Comparison of ENCODE assay signal across 9 cellular contexts in the genomic region with DNA sequence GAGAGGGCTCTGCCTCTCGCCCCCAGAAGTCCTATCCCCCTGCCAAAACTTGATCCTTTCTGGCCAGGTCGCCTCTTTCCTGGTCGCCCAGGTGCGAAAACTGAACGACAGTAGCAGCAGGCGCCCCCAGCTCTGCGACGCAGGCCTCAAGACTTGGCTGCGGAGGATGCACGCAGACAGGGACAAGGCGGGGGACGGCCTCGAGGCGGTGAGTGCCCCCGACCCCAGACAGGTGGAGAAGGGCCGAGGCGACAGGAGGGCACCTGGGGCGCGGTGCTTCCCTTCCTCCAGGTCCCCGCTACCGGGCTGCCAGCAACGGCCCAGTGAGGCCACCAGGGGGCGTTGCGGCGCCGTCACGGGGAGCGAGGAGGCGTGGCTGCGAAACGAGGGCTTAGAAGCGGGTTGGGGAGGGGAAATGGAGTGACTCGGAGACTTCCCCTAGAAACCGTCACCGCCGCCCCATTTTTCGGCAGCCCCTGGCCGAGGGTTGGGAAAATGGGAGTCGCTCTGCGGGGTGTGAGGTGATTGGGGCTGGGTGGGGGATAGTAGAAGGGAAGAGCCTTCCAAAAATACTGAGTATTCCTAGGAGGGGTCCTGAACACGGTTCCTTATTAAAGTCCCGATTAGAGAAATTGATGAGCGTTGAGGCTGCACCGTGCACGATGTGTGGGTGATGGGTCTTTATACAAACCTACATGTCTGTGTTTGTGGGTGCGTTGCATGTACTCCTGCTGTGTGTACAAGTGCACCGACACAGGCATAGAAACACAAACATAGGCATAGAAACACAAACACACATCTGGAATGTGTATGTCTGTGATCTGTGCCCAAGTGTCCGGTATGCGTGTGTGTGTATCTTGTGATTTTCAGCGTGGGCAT. TPM values are rescaled to one million over a fixed set of nuclear protein-coding genes. Genes with fewer than 3 reads are reported as not detected.
DNase-seq lines count a peak whose midpoint lies in the region; ATAC-seq lines count a peak whose summit lies in the region.
"Had no signal": no experiment of that assay in that cellular context is flagged by ENCODE, and none has a peak within 500 bp of the region (broad histone marks: within the 10 kb centered on the region; RNA-seq: fewer than 3 reads in every experiment).

No MANE protein-coding gene starts in this region.

- H3K36me3 Mint-ChIP-seq in activated naive CD8-positive, alpha-beta T cell treated with anti-CD3 and anti-CD28 coated beads, Interleukin-2, amount 10 ng/mL, durations not matched to agents 7 days and 5 days, result no peaks in the 10 kb centered on the region

- peak; percentile 75 for DNase-seq in G401 (ENCODE audit: low spot score)
- peak; percentile 69 for DNase-seq in NCI-H128 (lab: John Stamatoyannopoulos, UW; ENCODE audit: unreplicated experiment)
- DNase-seq in SW480 (ENCODE audit: low spot score), result peak; percentile 78
- DNase-seq in activated naive CD8-positive, alpha-beta T cell treated with anti-CD3 and anti-CD28 coated beads, Interleukin-2, amount 10 ng/mL, durations not matched to agents 7 days and 5 days, result peak; percentile 96
- peak; percentile 81 for DNase-seq in left ventricle myocardium superior

- peak overlapping the region; percentile 47 for H3K27ac Mint-ChIP-seq in activated naive CD8-positive, alpha-beta T cell treated with anti-CD3 and anti-CD28 coated beads, Interleukin-2, amount 10 ng/mL, durations not matched to agents 7 days and 5 days

- peak overlapping the region; percentile 33 for H3K4me3 ChIP-seq in rectal smooth muscle tissue (ENCODE audit: low read length)

- POLR2A ChIA-PET in activated naive CD8-positive, alpha-beta T cell treated with anti-CD3 and anti-CD28 coated beads, Interleukin-2, amount 10 ng/mL, durations not matched to agents 7 days and 5 days (lab: Charles Lee), result no interaction called here

- H3K27me3 Mint-ChIP-seq in activated naive CD8-positive, alpha-beta T cell treated with anti-CD3 and anti-CD28 coated beads, Interleukin-2, amount 10 ng/mL, durations not matched to agents 7 days and 5 days, result peaks cover 47% of the 10 kb centered on the region

- H3K4me1 Mint-ChIP-seq in activated naive CD8-positive, alpha-beta T cell treated with anti-CD3 and anti-CD28 coated beads, Interleukin-2, amount 10 ng/mL, durations not matched to agents 7 days and 5 days, result peaks cover 9% of the 10 kb centered on the region

- ATAC-seq in HG02588 (IDR thresholded peaks at IDR 0.05; ENCODE audit: unreplicated experiment) (peak; percentile 69), left ventricle myocardium superior (peak; percentile 94), HG02981 (IDR thresholded peaks at IDR 0.05; ENCODE audit: unreplicated experiment) (no peak)
- ATAC-seq in activated naive CD8-positive, alpha-beta T cell treated with anti-CD3 and anti-CD28 coated beads, Interleukin-2, amount 10 ng/mL, durations not matched to agents 7 days and 5 days (ENCODE audit: low read depth), result peak; percentile 93

- no peak overlapping the region for H3K27ac ChIP-seq in rectal smooth muscle tissue (ENCODE audit: low read depth, low read length)
- H3K27ac ChIP-seq: skin epidermis had no signal

- intact Hi-C loops in left ventricle myocardium superior (cut with micrococcal nuclease), result loop anchor here (5.0 kb wide), 1 partner anchor 106 kb away; no protein-coding TSS in a partner anchor

- no peaks in the 10 kb centered on the region for H3K36me3 ChIP-seq in rectal smooth muscle tissue (ENCODE audit: control insufficient read depth, insufficient read depth, low read length)

- H3K27me3 ChIP-seq in rectal smooth muscle tissue (ENCODE audit: control insufficient read depth, insufficient read depth, low read length), result peaks cover 9% of the 10 kb centered on the region

- in situ Hi-C loops in G401 (cut with HindIII; ENCODE audit: low sequenced_read_pairs), result no loop called here

- peaks cover 2% of the 10 kb centered on the region for H3K4me1 ChIP-seq in rectal smooth muscle tissue (ENCODE audit: control insufficient read depth, insufficient read depth, low read length)

- H3K4me3 Mint-ChIP-seq in activated naive CD8-positive, alpha-beta T cell treated with anti-CD3 and anti-CD28 coated beads, Interleukin-2, amount 10 ng/mL, durations not matched to agents 7 days and 5 days, result peak overlapping the region; percentile 82

- no peak overlapping the region for H3K9ac ChIP-seq in rectal smooth muscle tissue (ENCODE audit: low read length)

- H3K9me3 Mint-ChIP-seq in activated naive CD8-positive, alpha-beta T cell treated with anti-CD3 and anti-CD28 coated beads, Interleukin-2, amount 10 ng/mL, durations not matched to agents 7 days and 5 days, result no peaks in the 10 kb centered on the region

RNA-seq across cellular contexts. Expression of a gene that starts 44.6 kb away (rescaled TPM):
- not detected in 2 replicates for total RNA-seq in G401 (2014; rRNA removed; shearing (Covaris generic))
- not detected for total RNA-seq in activated naive CD8-positive, alpha-beta T cell treated with anti-CD3 and anti-CD28 coated beads, Interleukin-2, amount 10 ng/mL, durations not matched to agents 7 days and 5 days
- not detected for total RNA-seq in left ventricle myocardium superior
